17 cellular contexts compared by ENCODE assay signal in the genomic region with DNA sequence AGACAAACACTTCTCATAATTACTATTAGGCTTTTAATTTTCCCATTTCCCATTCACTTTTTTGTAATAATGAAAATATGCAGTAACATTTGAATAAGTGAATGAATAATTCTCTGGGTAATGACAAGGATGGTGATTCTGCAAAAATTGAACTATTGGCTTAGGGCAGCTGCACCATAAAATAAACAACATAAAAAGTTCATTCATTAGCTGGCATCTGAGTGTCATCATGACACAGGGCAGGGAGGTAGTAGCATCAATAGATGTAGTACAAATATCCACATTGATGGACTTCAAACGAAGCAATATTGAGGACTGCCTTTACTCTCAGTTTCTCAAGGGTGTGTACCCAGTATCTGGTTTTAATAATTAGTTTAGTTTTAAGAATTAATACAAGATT. TPM values are rescaled to one million over a fixed set of nuclear protein-coding genes. Genes with fewer than 3 reads are reported as not detected.
A peak's percentile ranks its signal among the peaks of the same experiment; 100 is the strongest.
DNase-seq lines count a peak whose midpoint lies in the region; ATAC-seq, FAIRE-seq and TF ChIP-seq lines count a peak whose summit lies in the region.
"Had no signal": no experiment of that assay in that cellular context is flagged by ENCODE, and none has a peak within 500 bp of the region (broad histone marks: within the 10 kb centered on the region; RNA-seq: fewer than 3 reads in every experiment).

No MANE protein-coding gene starts in this region.

- no peak overlapping the region for H3K4me3 ChIP-seq in A549
- H3K4me3 ChIP-seq: BLaER1 had no signal

- no peak overlapping the region for H3K27ac Mint-ChIP-seq in neural crest cell (ENCODE audit: unreplicated experiment)
- H3K27ac Mint-ChIP-seq in activated naive CD4-positive, alpha-beta T cell treated with anti-CD3 and anti-CD28 coated beads, Interleukin-2, amount 10 ng/mL, durations not matched to agents 7 days and 5 days, result no peak overlapping the region
- H3K27ac Mint-ChIP-seq: CD14-positive monocyte; CD4-positive, alpha-beta memory T cell; H9 had no signal

- peak overlapping the region; percentile 27 for H3K4me3 Mint-ChIP-seq in neural crest cell
- no peak overlapping the region for H3K4me3 Mint-ChIP-seq in activated naive CD4-positive, alpha-beta T cell treated with anti-CD3 and anti-CD28 coated beads, Interleukin-2, amount 10 ng/mL, durations not matched to agents 7 days and 5 days
- H3K4me3 Mint-ChIP-seq: CD14-positive monocyte; CD4-positive, alpha-beta memory T cell; H9 had no signal

- peaks cover 78% of the 10 kb centered on the region for H3K4me1 Mint-ChIP-seq in neural crest cell
- H3K4me1 Mint-ChIP-seq in activated naive CD4-positive, alpha-beta T cell treated with anti-CD3 and anti-CD28 coated beads, Interleukin-2, amount 10 ng/mL, durations not matched to agents 7 days and 5 days, result peaks cover 6% of the 10 kb centered on the region

- TF ChIP-seq CTCF in A549 (IDR thresholded peaks at IDR 0.05) (no peak), neural crest cell (conservative IDR thresholded peaks at IDR 0.05) (no peak)

- no peak for TF ChIP-seq RAD21 in A549 (conservative IDR thresholded peaks at IDR 0.05 in 1 of 2, IDR thresholded peaks at IDR 0.05 in 1 of 2)

- TF ChIP-seq EP300 in A549 (IDR thresholded peaks at IDR 0.05), result no peak

- H3K27ac ChIP-seq in A549 (no peak overlapping the region), caudate nucleus (ENCODE audit: low read depth, low read length) (peak overlapping the region; percentile 99)
- H3K27ac ChIP-seq: 22Rv1, BLaER1 had no signal

- ATAC-seq in A549, result no peak

- H3K27me3 Mint-ChIP-seq in neural crest cell (ENCODE audit: low read depth), result peaks cover 17% of the 10 kb centered on the region
- peaks cover 39% of the 10 kb centered on the region for H3K27me3 Mint-ChIP-seq in activated naive CD4-positive, alpha-beta T cell treated with anti-CD3 and anti-CD28 coated beads, Interleukin-2, amount 10 ng/mL, durations not matched to agents 7 days and 5 days

- no peaks in the 10 kb centered on the region for H3K9me3 ChIP-seq in A549

- H3K4me1 ChIP-seq in A549, result no peaks in the 10 kb centered on the region
- H3K4me1 ChIP-seq: BLaER1 had no signal

- POLR2A ChIA-PET in A549 (lab: Yijun Ruan, JAX), result no interaction called here

- H3K9me3 Mint-ChIP-seq in neural crest cell, result no peaks in the 10 kb centered on the region
- H3K9me3 Mint-ChIP-seq in activated naive CD4-positive, alpha-beta T cell treated with anti-CD3 and anti-CD28 coated beads, Interleukin-2, amount 10 ng/mL, durations not matched to agents 7 days and 5 days, result no peaks in the 10 kb centered on the region
- H3K9me3 Mint-ChIP-seq: H9 had no signal

- TF ChIP-seq POLR2A in A549 (IDR thresholded peaks at IDR 0.05; ENCODE audit: low read length), result no peak

- DNase-seq in A549 (ENCODE audit: low read depth in 1 of 2, low spot score in 1 of 2) (no peak), caudate nucleus (lab: John Stamatoyannopoulos, UW) (no peak), inferior parietal cortex (ENCODE audit: extremely low spot score) (peak; percentile 20), neural crest cell (ENCODE audit: low read depth, low spot score) (no peak), NCI-H2227 (lab: John Stamatoyannopoulos, UW; ENCODE audit: unreplicated experiment) (no peak), hippocampal formation (lab: John Stamatoyannopoulos, UW) (no peak), NCI-H1694 (lab: John Stamatoyannopoulos, UW) (no peak)
- DNase-seq in activated naive CD4-positive, alpha-beta T cell treated with anti-CD3 and anti-CD28 coated beads, Interleukin-2, amount 10 ng/mL, durations not matched to agents 7 days and 5 days, result no peak
- DNase-seq: CD4-positive, alpha-beta memory T cell; DMS79 treated with DMSO at 0.1 percent for 48 hours; GF-D8; H9 had no signal

- CTCF ChIA-PET in A549 (lab: Yijun Ruan, JAX), result no interaction called here
- CTCF ChIA-PET in activated naive CD4-positive, alpha-beta T cell treated with anti-CD3 and anti-CD28 coated beads, Interleukin-2, amount 10 ng/mL, durations not matched to agents 7 days and 5 days (lab: Charles Lee), result interaction anchor here (1.4 kb wide), 1 partner anchor 18 kb away, joined by 3 read pairs; no protein-coding TSS in a partner anchor

- FAIRE-seq in A549 (lab: Jason Lieb, UNC), result peak; percentile 63
- FAIRE-seq: H1 had no signal

- 0% methylated on average over 1 of the region's 1 CpG for WGBS in A549 (ENCODE audit: missing lambda C conversion rate)

- no peak overlapping the region for H3K4me2 ChIP-seq in A549
- H3K4me2 ChIP-seq: BLaER1 had no signal

- no peaks in the 10 kb centered on the region for H3K36me3 Mint-ChIP-seq in neural crest cell (ENCODE audit: low read depth)
- no peaks in the 10 kb centered on the region for H3K36me3 Mint-ChIP-seq in activated naive CD4-positive, alpha-beta T cell treated with anti-CD3 and anti-CD28 coated beads, Interleukin-2, amount 10 ng/mL, durations not matched to agents 7 days and 5 days
- H3K36me3 Mint-ChIP-seq: CD14-positive monocyte; CD4-positive, alpha-beta memory T cell had no signal

TF ChIP-seq in A549, 52 proteins besides CTCF, POLR2A, EP300 and RAD21:
- no peak for TF ChIP-seq SMC3 (IDR thresholded peaks at IDR 0.05)
- no peak for TF ChIP-seq ZNF302 (CRISPR knock-in tag; IDR thresholded peaks at IDR 0.05)
- no peak for TF ChIP-seq HOXB5 (CRISPR knock-in tag; IDR thresholded peaks at IDR 0.05)
- no peak for TF ChIP-seq ZC3H11A (IDR thresholded peaks at IDR 0.05)
- no peak for TF ChIP-seq CHD2 (IDR thresholded peaks at IDR 0.05; ENCODE audit: low read length, partially characterized antibody)
- TF ChIP-seq CBX8 (IDR thresholded peaks at IDR 0.05), result no peak
- TF ChIP-seq MYC (IDR thresholded peaks at IDR 0.05; ENCODE audit: borderline replicate concordance, low read length), result no peak
- TF ChIP-seq EHMT2 (IDR thresholded peaks at IDR 0.05; ENCODE audit: low read depth), result no peak
- TF ChIP-seq RFX5 (IDR thresholded peaks at IDR 0.05), result no peak
- TF ChIP-seq ESRRA (IDR thresholded peaks at IDR 0.05; ENCODE audit: borderline replicate concordance, low read length), result no peak
- TF ChIP-seq FOSL2 (IDR thresholded peaks at IDR 0.05), result no peak
- no peak for TF ChIP-seq FOSL2 (CRISPR knock-in tag; IDR thresholded peaks at IDR 0.05)
- no peak for TF ChIP-seq SREBF2 (IDR thresholded peaks at IDR 0.05)
- TF ChIP-seq REST (IDR thresholded peaks at IDR 0.05), result no peak
- TF ChIP-seq, protein P1, sequence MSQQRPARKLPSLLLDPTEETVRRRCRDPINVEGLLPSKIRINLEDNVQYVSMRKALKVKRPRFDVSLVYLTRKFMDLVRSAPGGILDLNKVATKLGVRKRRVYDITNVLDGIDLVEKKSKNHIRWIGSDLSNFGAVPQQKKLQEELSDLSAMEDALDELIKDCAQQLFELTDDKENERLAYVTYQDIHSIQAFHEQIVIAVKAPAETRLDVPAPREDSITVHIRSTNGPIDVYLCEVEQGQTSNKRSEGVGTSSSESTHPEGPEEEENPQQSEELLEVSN (IDR thresholded peaks at IDR 0.05; ENCODE audit: borderline replicate concordance, low read depth), result no peak
- TF ChIP-seq TFCP2L1 (CRISPR knock-in tag; IDR thresholded peaks at IDR 0.05), result no peak
- TF ChIP-seq KDM1A (IDR thresholded peaks at IDR 0.05; ENCODE audit: low read depth), result no peak
- TF ChIP-seq, protein P2, sequence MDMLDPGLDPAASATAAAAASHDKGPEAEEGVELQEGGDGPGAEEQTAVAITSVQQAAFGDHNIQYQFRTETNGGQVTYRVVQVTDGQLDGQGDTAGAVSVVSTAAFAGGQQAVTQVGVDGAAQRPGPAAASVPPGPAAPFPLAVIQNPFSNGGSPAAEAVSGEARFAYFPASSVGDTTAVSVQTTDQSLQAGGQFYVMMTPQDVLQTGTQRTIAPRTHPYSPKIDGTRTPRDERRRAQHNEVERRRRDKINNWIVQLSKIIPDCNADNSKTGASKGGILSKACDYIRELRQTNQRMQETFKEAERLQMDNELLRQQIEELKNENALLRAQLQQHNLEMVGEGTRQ (IDR thresholded peaks at IDR 0.05), result no peak

RNA-seq across cellular contexts. Expression of gene MEGF10, which starts 4.9 kb away (rescaled TPM):
- 0.01 TPM in 1 of 2 replicates, not detected in the other for polyA plus RNA-seq in A549 (2011; rRNA removed)
- not detected in 2 replicates for polyA plus RNA-seq in A549 (2012; cell fraction: cytosol; rRNA removed)
- polyA plus RNA-seq in A549 (2012; cell fraction: nucleus; rRNA removed), result not detected in 2 replicates
- polyA plus RNA-seq in A549 (2017; fragmentation: RNase III; extraction: RNeasy Plus Mini Kit Qiagen cat#74134 plus additional on column Dnase treatment), result not detected in 3 replicates
- not detected in 2 replicates for polyA minus RNA-seq in A549 (2011; rRNA and poly(A)+ RNA removed)
- 90.2 and 96.1 TPM in 2 replicates for total RNA-seq in neural crest cell
- total RNA-seq: CD4-positive, alpha-beta memory T cell had no signal
- polyA plus RNA-seq: AG04450; CD14-positive monocyte; CD4-positive, alpha-beta memory T cell had no signal
